In genomic region chr3:69084326-69084667, GRCh38 we compare ENCODE assay signal across 8 cellular contexts. TPM values are rescaled to one million over a fixed set of nuclear protein-coding genes. Genes with fewer than 3 reads are reported as not detected.
DNase-seq lines count a peak whose midpoint lies in the region; ATAC-seq and TF ChIP-seq lines count a peak whose summit lies in the region.

No MANE protein-coding gene starts in this region.

- TF ChIP-seq CTCF in BE2C (IDR thresholded peaks at IDR 0.05; ENCODE audit: low read depth, low read length) = no peak
- TF ChIP-seq CTCF in gastroesophageal sphincter (IDR thresholded peaks at IDR 0.05) = no peak
- TF ChIP-seq CTCF in psoas muscle (IDR thresholded peaks at IDR 0.05) = no peak

- H3K4me3 Mint-ChIP-seq in activated CD4-positive, alpha-beta memory T cell treated with anti-CD3 and anti-CD28 coated beads for 36 hours = peak overlapping the region; percentile 97

- intact Hi-C loops in activated CD4-positive, alpha-beta memory T cell treated with anti-CD3 and anti-CD28 coated beads for 36 hours (cut with micrococcal nuclease) = loop anchor here (1.0 to 5.0 kb wide), 9 partner anchors 8 to 1978 kb away; partner anchors contain the start of genes EOGT, SUCLG2 and TMF1
- intact Hi-C loops in psoas muscle (cut with DNase I) = loop anchor here in 1 of 2 donors (5.0 kb wide), 1 partner anchor 33 kb away; no protein-coding TSS in a partner anchor

- no peaks in the 10 kb centered on the region for H3K9me3 Mint-ChIP-seq in activated CD4-positive, alpha-beta memory T cell treated with anti-CD3 and anti-CD28 coated beads for 36 hours

- peaks cover 18% of the 10 kb centered on the region for H3K36me3 Mint-ChIP-seq in activated CD4-positive, alpha-beta memory T cell treated with anti-CD3 and anti-CD28 coated beads for 36 hours

- TF ChIP-seq POLR2A in gastroesophageal sphincter (IDR thresholded peaks at IDR 0.05) = no peak

- POLR2A ChIA-PET in activated CD4-positive, alpha-beta memory T cell treated with anti-CD3 and anti-CD28 coated beads for 36 hours (lab: Charles Lee) = interaction anchor here (1.4 to 6.1 kb wide), 8 partner anchors 9 to 221 kb away, joined by 3 to 81 read pairs (median 8); partner anchors contain the start of gene TMF1

- 0 to 10% methylated on average over 2 of the region's 2 CpGs for WGBS in gastroesophageal sphincter (ENCODE audit: low coverage in 1 of 2), 2 donors
- WGBS in psoas muscle, 3 donors = 0% methylated on average over 2 of the region's 2 CpGs

- ATAC-seq in gastroesophageal sphincter = peak; percentile 39
- ATAC-seq in psoas muscle = peak; percentile 19 to 46 (median 32)

- H3K4me1 Mint-ChIP-seq in activated CD4-positive, alpha-beta memory T cell treated with anti-CD3 and anti-CD28 coated beads for 36 hours (ENCODE audit: low read depth) = peaks cover 55% of the 10 kb centered on the region

- no peak for TF ChIP-seq EP300 in gastroesophageal sphincter (IDR thresholded peaks at IDR 0.05)

- H3K27ac Mint-ChIP-seq in activated CD4-positive, alpha-beta memory T cell treated with anti-CD3 and anti-CD28 coated beads for 36 hours = peak overlapping the region; percentile 97

- H3K27ac ChIP-seq in gastroesophageal sphincter (peak overlapping the region; percentile 80 to 95 (median 91)), psoas muscle (peak overlapping the region; percentile 98)

- no peaks in the 10 kb centered on the region for H3K27me3 Mint-ChIP-seq in activated CD4-positive, alpha-beta memory T cell treated with anti-CD3 and anti-CD28 coated beads for 36 hours

- H3K27me3 ChIP-seq in BE2C (no peaks in the 10 kb centered on the region), gastroesophageal sphincter (no peaks in the 10 kb centered on the region), psoas muscle (ENCODE audit: insufficient read depth in 3 of 3, low read length in 2 of 3) (no peaks in the 10 kb centered on the region)

- H3K36me3 ChIP-seq in BE2C (no peaks in the 10 kb centered on the region), gastroesophageal sphincter (no peaks in the 10 kb centered on the region), psoas muscle (ENCODE audit: insufficient read depth in 1 of 2, low read depth in 1 of 2) (no peaks in the 10 kb centered on the region)

- no peaks in the 10 kb centered on the region; the same call in 1 of the 2 replicates for H3K4me1 ChIP-seq in BE2C
- peaks cover 23 to 81% (median 42%) of the 10 kb centered on the region in 3 donors for H3K4me1 ChIP-seq in gastroesophageal sphincter
- H3K4me1 ChIP-seq in psoas muscle = peaks cover 60% of the 10 kb centered on the region

- H3K9me3 ChIP-seq in BE2C = no peaks in the 10 kb centered on the region
- H3K9me3 ChIP-seq in gastroesophageal sphincter = no peaks in the 10 kb centered on the region
- no peaks in the 10 kb centered on the region for H3K9me3 ChIP-seq in psoas muscle

- H3K4me3 ChIP-seq in BE2C (ENCODE audit: low read depth, low read length) (peak overlapping the region; percentile 89), gastroesophageal sphincter (peak overlapping the region; percentile 86 to 93), psoas muscle (peak overlapping the region; percentile 90)

- CTCF ChIA-PET in activated CD4-positive, alpha-beta memory T cell treated with anti-CD3 and anti-CD28 coated beads for 36 hours (lab: Charles Lee) = interaction anchor here (1.1 to 1.4 kb wide), 2 partner anchors 11 to 77 kb away, joined by 3 to 4 read pairs; no protein-coding TSS in a partner anchor

- DNase-seq in BE2C (no peak), HCEC 1CT (peak; percentile 83), psoas muscle (no peak), NCI-H2029 treated with DMSO at 0.1 percent for 48 hours (lab: John Stamatoyannopoulos, UW) (no peak), ecto neural progenitor cell (ENCODE audit: low spot score) (no peak), mucosa of gallbladder (ENCODE audit: low spot score) (no peak)
- DNase-seq in activated CD4-positive, alpha-beta memory T cell treated with anti-CD3 and anti-CD28 coated beads for 36 hours = no peak

RNA-seq across cellular contexts. Expression of gene ARL6IP5, which starts 0.4 kb away (rescaled TPM):
- 153 TPM for polyA plus RNA-seq in BE2C (2012; ENCODE audit: insufficient read depth, insufficient read length, low read depth)
- 10 to 100 TPM; 93.9 to 94.8 TPM for total RNA-seq in activated CD4-positive, alpha-beta memory T cell treated with anti-CD3 and anti-CD28 coated beads for 36 hours
- 100 to 1,000 TPM; 153 to 184 (median 170) TPM for total RNA-seq in gastroesophageal sphincter
- total RNA-seq in psoas muscle = 100 to 1,000 TPM; 121 to 191 (median 156) TPM
- polyA plus RNA-seq in psoas muscle = 100 to 1,000 TPM in 2 of 3 donors, 10 to 100 TPM in 1; 82.1 to 171 (median 146) TPM
- 125 TPM for total RNA-seq in mucosa of gallbladder

RNA-seq across cellular contexts. Expression of gene UBA3, which starts 4.1 kb away (rescaled TPM):
- polyA plus RNA-seq in BE2C (2012; ENCODE audit: insufficient read depth, insufficient read length, low read depth) = 58.1 TPM
- total RNA-seq in activated CD4-positive, alpha-beta memory T cell treated with anti-CD3 and anti-CD28 coated beads for 36 hours = 10 to 100 TPM; 79.0 to 84.1 TPM
- total RNA-seq in gastroesophageal sphincter (10 to 100 TPM; 49.8 to 67.6 (median 54.7) TPM), psoas muscle (10 to 100 TPM; 32.7 to 44.6 (median 42.3) TPM), mucosa of gallbladder (59.1 TPM)
- 10 to 100 TPM; 20.5 to 59.3 (median 29.5) TPM for polyA plus RNA-seq in psoas muscle

RNA-seq across cellular contexts. Expression of gene TMF1, which starts 32.2 kb away (rescaled TPM):
- 13.7 TPM for polyA plus RNA-seq in BE2C (2012; ENCODE audit: insufficient read depth, insufficient read length, low read depth)
- 10 to 100 TPM; 37.1 to 42.1 TPM for total RNA-seq in activated CD4-positive, alpha-beta memory T cell treated with anti-CD3 and anti-CD28 coated beads for 36 hours
- total RNA-seq in gastroesophageal sphincter (10 to 100 TPM; 31.2 to 43.3 (median 36.3) TPM), psoas muscle (10 to 100 TPM; 23.0 to 31.5 (median 29.3) TPM), mucosa of gallbladder (38.4 TPM)
- polyA plus RNA-seq in psoas muscle = 10 to 100 TPM in 2 of 3 donors, 1 to 10 TPM in 1; 6.7 to 25.9 (median 10.1) TPM

RNA-seq across cellular contexts. Expression of gene LMOD3, which starts 38.1 kb away (rescaled TPM):
- 0.32 TPM for polyA plus RNA-seq in BE2C (2012; ENCODE audit: insufficient read depth, insufficient read length, low read depth)
- not detected for total RNA-seq in activated CD4-positive, alpha-beta memory T cell treated with anti-CD3 and anti-CD28 coated beads for 36 hours
- total RNA-seq in gastroesophageal sphincter (1 to 10 TPM in 3 of 4 donors, under 1 TPM in 1; 0.99 to 4.0 (median 2.6) TPM), psoas muscle (100 to 1,000 TPM; 127 to 258 (median 174) TPM), mucosa of gallbladder (0.63 TPM)
- polyA plus RNA-seq in psoas muscle = 100 to 1,000 TPM in 2 of 3 donors, 1 to 10 TPM in 1; 9.0 to 133 (median 129) TPM
